ENCODE assay signal across 32 cellular contexts in genomic region chr14:66295386-66295785, GRCh38.
"Had no signal": no experiment of that assay in that cellular context is flagged by ENCODE, and none has a peak within 500 bp of the region (broad histone marks: within the 10 kb centered on the region; RNA-seq: fewer than 3 reads in every experiment).

No MANE protein-coding gene starts in this region.

- H3K4me3 ChIP-seq: ascending aorta, breast epithelium, cardiac muscle cell, colonic mucosa, esophagus squamous epithelium, gastrocnemius medialis, heart left ventricle had no signal

- H3K27ac ChIP-seq: ascending aorta, breast epithelium, cardiac muscle cell, colonic mucosa, epithelial cell of prostate, esophagus squamous epithelium, gastrocnemius medialis, heart left ventricle, WERI-Rb-1 had no signal

- H3K9me3 ChIP-seq: ascending aorta, breast epithelium, colonic mucosa, esophagus squamous epithelium, gastrocnemius medialis had no signal

- H3K36me3 ChIP-seq: ascending aorta, breast epithelium, cardiac muscle cell, colonic mucosa, esophagus squamous epithelium, gastrocnemius medialis, heart left ventricle, WERI-Rb-1 had no signal

- H3K4me1 ChIP-seq: ascending aorta, breast epithelium, colonic mucosa, gastrocnemius medialis had no signal

- H3K27me3 ChIP-seq: ascending aorta, breast epithelium, cardiac muscle cell, colonic mucosa, esophagus squamous epithelium, gastrocnemius medialis, heart left ventricle had no signal

- ATAC-seq: activated CD4-positive, CD25-positive, alpha-beta regulatory T cell treated with anti-CD3 and anti-CD28 coated beads, Interleukin-2, amount 50 U/mL, for 24 hours; activated CD8-positive, alpha-beta T cell treated with anti-CD3 and anti-CD28 coated beads for 36 hours; activated T-cell treated with anti-CD3 and anti-CD28 coated beads, Interleukin-2, amount 50 U/mL, for 4 hours; activated T-helper 17 cell treated with anti-CD3 and anti-CD28 coated beads, Interleukin-2, amount 50 U/mL, for 72 hours; gastrocnemius medialis; heart left ventricle; T-helper 17 cell had no signal

- FAIRE-seq: endometrium, endothelial cell of umbilical vein had no signal

- DNase-seq: activated B cell treated with CpG ODN at 0.5 μM for 24 hours; activated CD4-positive, alpha-beta T cell treated with anti-CD3 and anti-CD28 coated beads for 48 hours; activated CD4-positive, alpha-beta T cell treated with anti-CD3 and anti-CD28 coated beads, Interleukin-2, amount 50 U/mL, for 1 hour; activated CD4-positive, alpha-beta T cell treated with anti-CD3 and anti-CD28 coated beads, Interleukin-2, amount 50 U/mL, for 48 hours; activated CD8-positive, alpha-beta memory T cell treated with anti-CD3 and anti-CD28 coated beads for 24 hours; activated CD8-positive, alpha-beta T cell treated with anti-CD3 and anti-CD28 coated beads for 36 hours; activated effector memory CD4-positive, alpha-beta T cell treated with Interleukin-2 at 50 U/mL for 16 hours; activated gamma-delta T cell treated with Interleukin-2 at 50 U/mL for 16 hours; activated naive CD4-positive, alpha-beta T cell treated with anti-CD3 and anti-CD28 coated beads for 36 hours; activated naive CD8-positive, alpha-beta T cell treated with anti-CD3 and anti-CD28 coated beads for 36 hours; activated T-cell treated with anti-CD3 and anti-CD28 coated beads, Interleukin-2, amount 50 U/mL, for 4 hours; central memory CD4-positive, alpha-beta T cell; cerebellar nuclear complex; colonic mucosa; effector CD8-positive, alpha-beta T cell; esophagus squamous epithelium; foreskin fibroblast; gastrocnemius medialis; glutamatergic neuron; heart left ventricle; T-helper 1 cell; T-helper 17 cell; T1000; WERI-Rb-1 had no signal
